In genomic region chr15:64851503-64851840, GRCh38 we compare ENCODE assay signal across 11 cellular contexts. TPM values are rescaled to one million over a fixed set of nuclear protein-coding genes. Genes with fewer than 3 reads are reported as not detected.
DNase-seq lines count a peak whose midpoint lies in the region; ATAC-seq, FAIRE-seq and TF ChIP-seq lines count a peak whose summit lies in the region.
"Had no signal": no experiment of that assay in that cellular context is flagged by ENCODE, and none has a peak within 500 bp of the region (broad histone marks: within the 10 kb centered on the region; RNA-seq: fewer than 3 reads in every experiment).

No MANE protein-coding gene starts in this region.

- H3K9me3 Mint-ChIP-seq in natural killer cell: no peaks in the 10 kb centered on the region
- H3K9me3 Mint-ChIP-seq: stimulated activated naive CD8-positive, alpha-beta T cell treated with anti-CD3 and anti-CD28 coated beads, Interleukin-15, Interleukin-2, amounts not matched to agents 100 ng/mL and 50 ng/mL, for 24 hours had no signal

- TF ChIP-seq POLR2A in esophagus squamous epithelium (IDR thresholded peaks at IDR 0.05) (peak in 1 of 4 donors; percentile 23), GM12892 (IDR thresholded peaks at IDR 0.05; ENCODE audit: low read depth, low read length) (no peak)

- no peaks in the 10 kb centered on the region for H3K9me3 ChIP-seq in OCI-LY3 (ENCODE audit: insufficient read depth, low read length)
- no peaks in the 10 kb centered on the region for H3K9me3 ChIP-seq in esophagus squamous epithelium

- H2AFZ ChIP-seq in OCI-LY3 (ENCODE audit: low read depth, low read length): no peak overlapping the region

- peaks cover 80% of the 10 kb centered on the region for H4K20me1 ChIP-seq in OCI-LY3 (ENCODE audit: insufficient read depth, low read length)

- peaks cover 64 to 66% of the 10 kb centered on the region in 2 donors for H3K4me1 Mint-ChIP-seq in natural killer cell

- H3K27ac Mint-ChIP-seq in natural killer cell: peak overlapping the region; percentile 42 to 72
- H3K27ac Mint-ChIP-seq: stimulated activated naive CD8-positive, alpha-beta T cell treated with anti-CD3 and anti-CD28 coated beads, Interleukin-15, Interleukin-2, amounts not matched to agents 100 ng/mL and 50 ng/mL, for 24 hours had no signal

- H3K27ac ChIP-seq in OCI-LY3 (ENCODE audit: low read length) (no peak overlapping the region), esophagus squamous epithelium (peak overlapping the region; percentile 49 to 90 (median 76))

- no peaks in the 10 kb centered on the region for H3K36me3 Mint-ChIP-seq in natural killer cell

- H3K27me3 ChIP-seq in OCI-LY3 (ENCODE audit: low read depth, low read length) (no peaks in the 10 kb centered on the region), esophagus squamous epithelium (no peaks in the 10 kb centered on the region)

- peak; percentile 56 for DNase-seq in AG09319 (ENCODE audit: extremely low read depth, low read depth)
- no peak for DNase-seq in esophagus squamous epithelium (lab: John Stamatoyannopoulos, UW)
- no peak for DNase-seq in natural killer cell
- no peak for DNase-seq in GM12892 (ENCODE audit: insufficient read length)
- no peak for DNase-seq in superior temporal gyrus (ENCODE audit: extremely low spot score)
- DNase-seq in activated gamma-delta T cell treated with Interleukin-2 at 50 U/mL for 16 hours: no peak
- DNase-seq in KG1 (lab: John Stamatoyannopoulos, UW): no peak
- DNase-seq: DMS79 treated with DMSO at 0.1 percent for 48 hours had no signal

- no peak for FAIRE-seq in GM12892 (lab: Jason Lieb, UNC)
- FAIRE-seq: islet of Langerhans had no signal

- H3K4me3 Mint-ChIP-seq in natural killer cell: no peak overlapping the region
- H3K4me3 Mint-ChIP-seq: stimulated activated naive CD8-positive, alpha-beta T cell treated with anti-CD3 and anti-CD28 coated beads, Interleukin-15, Interleukin-2, amounts not matched to agents 100 ng/mL and 50 ng/mL, for 24 hours had no signal

- H3K36me3 ChIP-seq in OCI-LY3 (replicated peaks; ENCODE audit: low read depth, low read length) (peaks cover 64% of the 10 kb centered on the region), esophagus squamous epithelium (peaks cover 4 to 63% (median 18%) of the 10 kb centered on the region in 3 donors)

- 0 out of 2 replicates have a peak overlapping the region, but pooled peaks have one; percentile 17 for H3K4me3 ChIP-seq in OCI-LY3 (ENCODE audit: low read length)
- peak overlapping the region in 1 of 4 donors; percentile 19 for H3K4me3 ChIP-seq in esophagus squamous epithelium

- H3K79me2 ChIP-seq in OCI-LY3 (ENCODE audit: low read length): peaks cover 79% of the 10 kb centered on the region

- TF ChIP-seq CTCF in AG09319 (IDR thresholded peaks at IDR 0.05; ENCODE audit: low read depth, low read length) (no peak), OCI-LY3 (IDR thresholded peaks at IDR 0.05; ENCODE audit: low read depth, low read length) (no peak), esophagus squamous epithelium (IDR thresholded peaks at IDR 0.05) (no peak), natural killer cell (IDR thresholded peaks at IDR 0.05) (no peak)

- H3K9ac ChIP-seq in OCI-LY3 (ENCODE audit: low read length): no peak overlapping the region

- no peak for ATAC-seq in natural killer cell

- no peaks in the 10 kb centered on the region for H3K27me3 Mint-ChIP-seq in natural killer cell (ENCODE audit: low read depth in 2 of 2)
- H3K27me3 Mint-ChIP-seq: stimulated activated naive CD8-positive, alpha-beta T cell treated with anti-CD3 and anti-CD28 coated beads, Interleukin-15, Interleukin-2, amounts not matched to agents 100 ng/mL and 50 ng/mL, for 24 hours had no signal

- WGBS in esophagus squamous epithelium, 2 donors: 38 to 59% methylated on average over 5 to 6 of the region's 6 CpGs

- H3K4me1 ChIP-seq in OCI-LY3 (ENCODE audit: low read length) (peaks cover 30% of the 10 kb centered on the region), esophagus squamous epithelium (peaks cover 62 to 100% (median 88%) of the 10 kb centered on the region in 3 donors)

- H3K4me2 ChIP-seq in OCI-LY3 (ENCODE audit: low read length): peak overlapping the region; percentile 35

- intact Hi-C loops in esophagus squamous epithelium (cut with DNase I): no loop called here
- intact Hi-C loops in natural killer cell (cut with micrococcal nuclease): no loop called here

RNA-seq across cellular contexts. Expression of gene PLEKHO2, which starts 9.8 kb away (rescaled TPM):
- total RNA-seq in esophagus squamous epithelium: 10 to 100 TPM in 1 of 4 donors, 1 to 10 TPM in 3; 5.6 to 18.3 (median 7.2) TPM
- 10 to 100 TPM; 35.3 to 53.4 (median 49.8) TPM for total RNA-seq in natural killer cell
- 11.8 TPM for polyA plus RNA-seq in GM12892 (2012; ENCODE audit: missing spikeins)

RNA-seq across cellular contexts. Expression of gene PIF1, which starts 26.0 kb away (rescaled TPM):
- total RNA-seq in esophagus squamous epithelium (10 to 100 TPM in 1 of 4 donors, 1 to 10 TPM in 3; 1.8 to 17.5 (median 3.8) TPM), natural killer cell (10 to 100 TPM in 1 of 3 donors, 1 to 10 TPM in 2; 6.2 to 23.9 (median 9.7) TPM)
- 25.3 TPM for polyA plus RNA-seq in GM12892 (2012; ENCODE audit: missing spikeins)
